17 cellular contexts compared by ENCODE assay signal in the genomic region with DNA sequence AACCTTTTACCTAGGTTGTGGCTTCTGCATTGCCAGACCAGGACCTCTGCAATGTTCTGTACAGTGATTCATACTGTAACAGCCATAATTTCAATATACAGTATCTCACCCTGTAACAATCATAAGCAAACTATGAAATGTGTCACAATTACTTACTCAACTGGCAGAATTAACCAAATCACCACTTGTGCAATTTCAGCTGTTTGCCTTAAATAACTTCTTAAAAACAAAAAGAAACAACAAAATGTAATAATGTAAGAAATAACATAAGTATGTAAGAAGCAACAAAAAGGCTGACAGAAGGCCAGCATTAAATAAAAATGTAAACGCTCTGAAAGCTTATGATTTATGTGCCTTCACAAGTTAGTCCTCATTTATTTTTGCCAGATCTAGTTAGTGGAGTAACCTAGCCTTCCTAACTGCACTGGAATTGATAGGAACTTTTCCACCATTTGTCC.
DNase-seq lines count a peak whose midpoint lies in the region; ATAC-seq and TF ChIP-seq lines count a peak whose summit lies in the region.
"Had no signal": no experiment of that assay in that cellular context is flagged by ENCODE, and none has a peak within 500 bp of the region (broad histone marks: within the 10 kb centered on the region; RNA-seq: fewer than 3 reads in every experiment).

No MANE protein-coding gene starts in this region.

- H3K9me3 Mint-ChIP-seq in activated CD4-positive, alpha-beta T cell treated with anti-CD3 and anti-CD28 coated beads for 36 hours (ENCODE audit: low read depth) = no peaks in the 10 kb centered on the region
- H3K9me3 Mint-ChIP-seq in CD8-positive, alpha-beta T cell = no peaks in the 10 kb centered on the region
- H3K9me3 Mint-ChIP-seq: stimulated activated naive B cell treated with anti-CD40 and anti-IgM and Interleukin-4, amounts not matched to agents 10 μg/mL and 1 μg/mL and 100 μg/mL, for 72 hours had no signal

- intact Hi-C loops in activated CD4-positive, alpha-beta T cell treated with anti-CD3 and anti-CD28 coated beads for 36 hours (cut with DNase I, micrococcal nuclease) = loop anchor here in 1 of 2 experiments (10.0 kb wide), 1 partner anchor 308 kb away; no protein-coding TSS in a partner anchor
- intact Hi-C loops in CD8-positive, alpha-beta T cell (cut with DNase I, micrococcal nuclease) = loop anchor here in 1 of 2 experiments (10.0 kb wide), 1 partner anchor 308 kb away; no protein-coding TSS in a partner anchor

- H3K36me3 Mint-ChIP-seq in activated CD4-positive, alpha-beta T cell treated with anti-CD3 and anti-CD28 coated beads for 36 hours (ENCODE audit: low read depth) = peaks cover 8% of the 10 kb centered on the region
- peaks cover 28% of the 10 kb centered on the region for H3K36me3 Mint-ChIP-seq in CD8-positive, alpha-beta T cell

- H3K9me3 ChIP-seq in CD8-positive, alpha-beta T cell (ENCODE audit: low read length) = no peaks in the 10 kb centered on the region
- H3K9me3 ChIP-seq: HAP-1, sigmoid colon, vagina had no signal

- no peaks in the 10 kb centered on the region for H3K36me3 ChIP-seq in CD8-positive, alpha-beta T cell (ENCODE audit: insufficient read depth, low read length)
- H3K36me3 ChIP-seq: brain microvascular endothelial cell, HAP-1, sigmoid colon, vagina had no signal

- no peak overlapping the region for H3K4me3 Mint-ChIP-seq in activated CD4-positive, alpha-beta T cell treated with anti-CD3 and anti-CD28 coated beads for 36 hours
- no peak overlapping the region for H3K4me3 Mint-ChIP-seq in CD8-positive, alpha-beta T cell
- H3K4me3 Mint-ChIP-seq: stimulated activated naive B cell treated with anti-CD40 and anti-IgM and Interleukin-4, amounts not matched to agents 10 μg/mL and 1 μg/mL and 100 μg/mL, for 72 hours had no signal

- CTCF ChIA-PET in activated CD4-positive, alpha-beta T cell treated with anti-CD3 and anti-CD28 coated beads for 36 hours (lab: Charles Lee) = interaction anchor here (0.9 to 7.4 kb wide), 12 partner anchors 9 to 446 kb away, joined by 3 to 113 read pairs (median 7); partner anchors contain the start of gene HOXB5
- CTCF ChIA-PET in RWPE1 (lab: Yijun Ruan, JAX) = interaction anchor here (0.8 to 1.0 kb wide), 2 partner anchors 11 to 280 kb away, joined by 3 to 4 read pairs; no protein-coding TSS in a partner anchor
- CTCF ChIA-PET in CD8-positive, alpha-beta T cell (lab: Charles Lee) = interaction anchor here (1.0 to 5.0 kb wide), 4 partner anchors 19 to 299 kb away, joined by 3 to 65 read pairs (median 17); partner anchors contain the start of gene HOXB5

- peak; percentile 18 for DNase-seq in activated CD4-positive, alpha-beta T cell treated with anti-CD3 and anti-CD28 coated beads for 36 hours
- no peak for DNase-seq in activated CD4-positive, alpha-beta T cell treated with anti-CD3 and anti-CD28 coated beads, Interleukin-2, amount 50 U/mL, for 1 hour
- peak; percentile 48 for DNase-seq in HPDE6-E6E7 (ENCODE audit: extremely low spot score)
- peak; percentile 40 for DNase-seq in RWPE1 (ENCODE audit: low spot score)
- peak; percentile 16 for DNase-seq in kidney tubule cell (ENCODE audit: low spot score)
- DNase-seq in CD8-positive, alpha-beta T cell = no peak
- no peak for DNase-seq in stimulated activated CD4-positive, alpha-beta T cell treated with anti-CD3 and anti-CD28 coated beads, Interleukin-1b, Interleukin-23, amount 100 ng/mL, for 48 hours
- DNase-seq: activated naive CD4-positive, alpha-beta T cell; brain microvascular endothelial cell; effector memory CD4-positive, alpha-beta T cell; NCI-H2081 treated with DMSO at 0.1 percent for 48 hours; sigmoid colon; stimulated activated naive B cell treated with anti-CD40 and anti-IgM and Interleukin-4, amounts not matched to agents 10 μg/mL and 1 μg/mL and 100 μg/mL, for 72 hours had no signal

- ATAC-seq in activated CD4-positive, alpha-beta T cell treated with anti-CD3 and anti-CD28 coated beads for 36 hours = peak; percentile 85
- ATAC-seq in CD8-positive, alpha-beta T cell = no peak
- ATAC-seq in HG03159 (IDR thresholded peaks at IDR 0.05; ENCODE audit: unreplicated experiment) = no peak
- ATAC-seq: stimulated activated naive B cell treated with anti-CD40 and anti-IgM and Interleukin-4, amounts not matched to agents 10 μg/mL and 1 μg/mL and 100 μg/mL, for 72 hours had no signal

- no peak overlapping the region for H3K4me3 ChIP-seq in CD8-positive, alpha-beta T cell (ENCODE audit: low read depth, low read length)
- H3K4me3 ChIP-seq: HAP-1, sigmoid colon, vagina had no signal

- H3K4me1 Mint-ChIP-seq in activated CD4-positive, alpha-beta T cell treated with anti-CD3 and anti-CD28 coated beads for 36 hours = peaks cover 16% of the 10 kb centered on the region
- H3K4me1 Mint-ChIP-seq in CD8-positive, alpha-beta T cell (ENCODE audit: low read depth) = peaks cover 13% of the 10 kb centered on the region

- H3K27me3 Mint-ChIP-seq in activated CD4-positive, alpha-beta T cell treated with anti-CD3 and anti-CD28 coated beads for 36 hours = no peaks in the 10 kb centered on the region
- no peaks in the 10 kb centered on the region for H3K27me3 Mint-ChIP-seq in CD8-positive, alpha-beta T cell (ENCODE audit: low read depth)

- no peak for TF ChIP-seq CTCF in RWPE1 (conservative IDR thresholded peaks at IDR 0.05; ENCODE audit: low read depth)
- no peak for TF ChIP-seq CTCF in CD8-positive, alpha-beta T cell (IDR thresholded peaks at IDR 0.05)

- H3K27ac ChIP-seq in RWPE1 = no peak overlapping the region
- H3K27ac ChIP-seq in CD8-positive, alpha-beta T cell (ENCODE audit: low read depth, low read length) = no peak overlapping the region
- H3K27ac ChIP-seq: brain microvascular endothelial cell, HL-60, sigmoid colon, vagina had no signal

- POLR2A ChIA-PET in activated CD4-positive, alpha-beta T cell treated with anti-CD3 and anti-CD28 coated beads for 36 hours (lab: Charles Lee) = interaction anchor here (0.6 to 1.2 kb wide), 2 partner anchors 153 to 256 kb away, joined by 3 to 4 read pairs; no protein-coding TSS in a partner anchor
- POLR2A ChIA-PET in RWPE1 (lab: Yijun Ruan, JAX; ENCODE audit: low non-redundant PET) = no interaction called here
- POLR2A ChIA-PET in CD8-positive, alpha-beta T cell (lab: Charles Lee) = interaction anchor here (1.1 kb wide), 1 partner anchor 260 kb away, joined by 3 read pairs; no protein-coding TSS in a partner anchor

- no peaks in the 10 kb centered on the region for H3K27me3 ChIP-seq in CD8-positive, alpha-beta T cell (ENCODE audit: insufficient read depth, low read length)
- H3K27me3 ChIP-seq: vagina had no signal

- no peaks in the 10 kb centered on the region for H3K4me1 ChIP-seq in CD8-positive, alpha-beta T cell (ENCODE audit: insufficient read depth, low read length)
- H3K4me1 ChIP-seq: HAP-1, sigmoid colon, vagina had no signal

- no peak overlapping the region for H3K27ac Mint-ChIP-seq in activated CD4-positive, alpha-beta T cell treated with anti-CD3 and anti-CD28 coated beads for 36 hours
- no peak overlapping the region for H3K27ac Mint-ChIP-seq in CD8-positive, alpha-beta T cell
- H3K27ac Mint-ChIP-seq: stimulated activated naive B cell treated with anti-CD40 and anti-IgM and Interleukin-4, amounts not matched to agents 10 μg/mL and 1 μg/mL and 100 μg/mL, for 72 hours had no signal

Comparison
In these comparisons a context has a peak if more than half of its experiments do, and no peak if none do; other contexts are left out.
1. DNase-seq: peak in activated CD4-positive, alpha-beta T cell treated with anti-CD3 and anti-CD28 coated beads for 36 hours (single experiment), HPDE6-E6E7 (single experiment), RWPE1 (single experiment) and kidney tubule cell (single experiment); none in activated CD4-positive, alpha-beta T cell treated with anti-CD3 and anti-CD28 coated beads, Interleukin-2, amount 50 U/mL, for 1 hour (single experiment), CD8-positive, alpha-beta T cell (0 of 7) and stimulated activated CD4-positive, alpha-beta T cell treated with anti-CD3 and anti-CD28 coated beads, Interleukin-1b, Interleukin-23, amount 100 ng/mL, for 48 hours (single experiment).